Comparison of ENCODE assay signal across 22 cellular contexts in the genomic region with DNA sequence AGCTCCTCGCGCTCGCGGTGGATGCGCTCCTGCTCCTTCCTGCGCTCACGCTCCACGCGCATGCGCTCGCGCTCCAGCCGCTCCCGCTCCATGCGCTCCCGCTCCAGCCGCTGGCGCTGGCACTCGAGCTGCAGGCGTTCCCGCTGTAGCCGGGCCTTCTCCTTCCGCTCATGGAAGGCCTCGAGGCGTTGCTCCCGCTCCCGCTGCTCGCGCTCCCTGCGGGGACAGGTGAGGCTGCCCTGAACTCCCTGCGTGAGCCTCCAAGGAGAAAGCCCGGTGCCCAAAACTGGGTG. TPM values are rescaled to one million over a fixed set of nuclear protein-coding genes. Genes with fewer than 3 reads are reported as not detected.
"Had no signal": no experiment of that assay in that cellular context is flagged by ENCODE, and none has a peak within 500 bp of the region (broad histone marks: within the 10 kb centered on the region; RNA-seq: fewer than 3 reads in every experiment).

No MANE protein-coding gene starts in this region.

- H3K4me1 Mint-ChIP-seq: IgD-negative memory B cell had no signal

- H3K9ac ChIP-seq: SK-N-SH had no signal

- H3K27me3 Mint-ChIP-seq: IgD-negative memory B cell, T-cell had no signal

- DNase-seq: NCI-H1092, NCI-H1105 treated with DMSO at 0.1 percent for 48 hours, NCI-H1417 treated with DMSO at 0.1 percent for 48 hours, NCI-H187, NCI-H2029, NCI-H2171 treated with DMSO at 0.1 percent for 48 hours, NCI-H226, NCI-H446, NCI-H510A, NCI-H524 treated with DMSO at 0.1 percent for 48 hours, NCI-H69, NCI-H774, Right ventricle myocardium superior, RPMI8226, SIG-M5, SW 1271, T-cell had no signal

- H3K9me3 Mint-ChIP-seq: IgD-negative memory B cell; T-cell; T-helper 1 cell treated with Interleukin-12 subunit alpha and Interleukin-12 subunit beta and Interleukin-4 antibody, amounts not matched to agents 30 μg/mL and 1 μg/mL, for 36 hours had no signal

- FAIRE-seq: RCC 7860 had no signal

- H3K9me2 ChIP-seq: SK-N-SH had no signal

- H3K4me3 Mint-ChIP-seq: T-cell; T-helper 1 cell treated with Interleukin-12 subunit alpha and Interleukin-12 subunit beta and Interleukin-4 antibody, amounts not matched to agents 30 μg/mL and 1 μg/mL, for 36 hours had no signal

- H3K27ac Mint-ChIP-seq: IgD-negative memory B cell; T-cell; T-helper 1 cell treated with Interleukin-12 subunit alpha and Interleukin-12 subunit beta and Interleukin-4 antibody, amounts not matched to agents 30 μg/mL and 1 μg/mL, for 36 hours had no signal

- H3K4me2 ChIP-seq: SK-N-SH had no signal

- H3K9me3 ChIP-seq: SK-N-SH had no signal

- ATAC-seq: T-cell had no signal

RNA-seq across cellular contexts. Expression of a gene that starts 26.2 kb away (rescaled TPM):
- total RNA-seq: LHCN-M2, Right ventricle myocardium superior had no signal
- polyA plus RNA-seq: IgD-negative memory B cell had no signal
